In the genomic region with DNA sequence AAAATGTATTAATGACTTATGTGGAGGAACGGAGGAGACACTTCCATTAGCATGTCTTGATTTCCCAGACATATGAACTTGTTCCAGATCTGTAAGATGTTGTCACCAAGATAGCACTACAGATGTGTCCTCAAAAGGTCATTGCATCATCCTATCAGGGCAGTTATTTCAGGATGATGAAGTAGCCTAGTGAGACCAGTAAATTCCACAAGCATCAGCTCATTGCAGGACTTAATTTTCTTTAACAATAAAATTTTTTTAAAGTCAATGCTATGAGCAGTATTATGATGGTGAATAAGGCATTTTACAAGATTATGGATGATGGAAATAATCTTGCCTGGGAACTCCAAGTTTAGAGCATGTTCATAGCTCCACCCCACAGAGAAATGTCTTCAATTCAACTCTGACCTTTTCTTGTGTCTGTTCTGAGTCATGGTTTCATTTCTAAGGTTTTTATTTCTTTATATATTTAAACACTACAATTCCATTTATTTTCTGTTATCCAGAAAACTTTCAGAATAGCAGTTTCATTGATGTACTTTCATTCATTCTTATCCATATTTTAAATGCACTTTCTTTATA, we compare ENCODE assay signal across 23 cellular contexts.
DNase-seq lines count a peak whose midpoint lies in the region; ATAC-seq and TF ChIP-seq lines count a peak whose summit lies in the region.
"Had no signal": no experiment of that assay in that cellular context is flagged by ENCODE, and none has a peak within 500 bp of the region (broad histone marks: within the 10 kb centered on the region; RNA-seq: fewer than 3 reads in every experiment).

No MANE protein-coding gene starts in this region.

- H3K4me2 ChIP-seq in osteoblast (ENCODE audit: insufficient read depth, low read length), result no peak overlapping the region

- no peaks in the 10 kb centered on the region for H3K79me2 ChIP-seq in osteoblast (ENCODE audit: insufficient read depth, low read length)

- H3K4me1 ChIP-seq in osteoblast (ENCODE audit: insufficient read depth, low read length), result peaks cover 4% of the 10 kb centered on the region
- H3K4me1 ChIP-seq: heart left ventricle, thyroid gland had no signal

- DNase-seq in BJ (ENCODE audit: low read depth), result peak; percentile 54
- DNase-seq in T1000 (lab: John Stamatoyannopoulos, UW), result peak; percentile 3
- peak; percentile 3 for DNase-seq in fibroblast of gingiva (ENCODE audit: low read depth)
- DNase-seq in osteoblast (ENCODE audit: insufficient read length, low spot score, missing footprints), result peak; percentile 50
- no peak for DNase-seq in midbrain (lab: John Stamatoyannopoulos, UW)
- DNase-seq in Calu3, result no peak
- DNase-seq in stimulated activated CD4-positive, alpha-beta T cell treated with anti-CD3 and anti-CD28 coated beads, Interleukin-4, amount 100 ng/mL, for 4 hours, result no peak
- DNase-seq: ACHN; activated CD4-positive, alpha-beta T cell treated with anti-CD3 and anti-CD28 coated beads for 36 hours; activated gamma-delta T cell; endodermal cell; heart left ventricle; Kasumi-1; naive thymus-derived CD8-positive, alpha-beta T cell; NCI-H187 treated with DMSO at 0.1 percent for 48 hours; NCI-H526; occipital lobe; retina; stimulated activated naive CD8-positive, alpha-beta T cell treated with anti-CD3 and anti-CD28 coated beads, Interleukin-15, Interleukin-2, amounts not matched to agents 100 U/mL and 50 U/mL, for 24 hours; T-helper 17 cell; thyroid gland had no signal

- H3K4me1 Mint-ChIP-seq in Calu3 (ENCODE audit: low read depth, unreplicated experiment), result no peaks in the 10 kb centered on the region
- H3K4me1 Mint-ChIP-seq: activated CD4-positive, alpha-beta T cell treated with anti-CD3 and anti-CD28 coated beads for 36 hours; CD14-positive monocyte; endodermal cell; naive thymus-derived CD8-positive, alpha-beta T cell; T-helper 17 cell had no signal

- no peaks in the 10 kb centered on the region for H3K9me3 ChIP-seq in osteoblast (ENCODE audit: low read depth, low read length)
- H3K9me3 ChIP-seq: thyroid gland had no signal

- TF ChIP-seq CTCF in BJ (IDR thresholded peaks at IDR 0.05; ENCODE audit: insufficient read depth, low read depth, low read length), result no peak
- TF ChIP-seq CTCF in osteoblast (IDR thresholded peaks at IDR 0.05; ENCODE audit: extremely low read depth, low read depth, low read length), result no peak
- no peak for TF ChIP-seq CTCF in Calu3 (IDR thresholded peaks at IDR 0.05; ENCODE audit: unreplicated experiment)

- H3K27me3 ChIP-seq in BJ (ENCODE audit: control insufficient read depth, insufficient read depth, low read length) (no peaks in the 10 kb centered on the region), osteoblast (ENCODE audit: insufficient read depth, low read length) (no peaks in the 10 kb centered on the region)
- H3K27me3 ChIP-seq: heart left ventricle, thyroid gland had no signal

- H3K27ac ChIP-seq in osteoblast (ENCODE audit: low read depth, low read length), result peak overlapping the region; percentile 21
- H3K27ac ChIP-seq: heart left ventricle, thyroid gland had no signal

- no peak overlapping the region for H3K27ac Mint-ChIP-seq in Calu3 (ENCODE audit: unreplicated experiment)
- H3K27ac Mint-ChIP-seq: activated CD4-positive, alpha-beta T cell treated with anti-CD3 and anti-CD28 coated beads for 36 hours; CD14-positive monocyte; endodermal cell; naive thymus-derived CD8-positive, alpha-beta T cell; T-helper 17 cell had no signal

- intact Hi-C loops in Calu3 (cut with micrococcal nuclease; ENCODE audit: unreplicated experiment), result no loop called here

- no peaks in the 10 kb centered on the region for H3K36me3 Mint-ChIP-seq in Calu3 (ENCODE audit: insufficient read depth, unreplicated experiment)
- H3K36me3 Mint-ChIP-seq: CD14-positive monocyte had no signal

- no peaks in the 10 kb centered on the region for H4K20me1 ChIP-seq in osteoblast (ENCODE audit: insufficient read depth, low read length)

- CTCF ChIA-PET in BJ (lab: Yijun Ruan, JAX), result interaction anchor here (1.2 kb wide), 1 partner anchor 862 kb away, joined by 3 read pairs; no protein-coding TSS in a partner anchor
- CTCF ChIA-PET in Calu3 (lab: Charles Lee), result no interaction called here

- no peak overlapping the region for H2AFZ ChIP-seq in osteoblast (ENCODE audit: low read length)

- peaks cover 6% of the 10 kb centered on the region for H3K9me3 Mint-ChIP-seq in Calu3 (ENCODE audit: low read depth, unreplicated experiment)

- no peak overlapping the region for H3K4me3 ChIP-seq in BJ (ENCODE audit: low read depth, low read length)
- H3K4me3 ChIP-seq in osteoblast (ENCODE audit: insufficient read depth, low read length), result no peak overlapping the region
- H3K4me3 ChIP-seq: heart left ventricle, thyroid gland had no signal

- no peak for ATAC-seq in GM21529 (IDR thresholded peaks at IDR 0.05; ENCODE audit: unreplicated experiment)
- ATAC-seq: activated CD4-positive, alpha-beta T cell treated with anti-CD3 and anti-CD28 coated beads for 36 hours; naive thymus-derived CD8-positive, alpha-beta T cell; stimulated activated naive CD8-positive, alpha-beta T cell treated with anti-CD3 and anti-CD28 coated beads, Interleukin-15, Interleukin-2, amounts not matched to agents 100 U/mL and 50 U/mL, for 24 hours; T-helper 17 cell had no signal

- H3K4me3 Mint-ChIP-seq in Calu3 (ENCODE audit: low read depth, unreplicated experiment), result no peak overlapping the region
- H3K4me3 Mint-ChIP-seq: activated CD4-positive, alpha-beta T cell treated with anti-CD3 and anti-CD28 coated beads for 36 hours; CD14-positive monocyte; endodermal cell; naive thymus-derived CD8-positive, alpha-beta T cell; T-helper 17 cell had no signal

- no peaks in the 10 kb centered on the region for H3K27me3 Mint-ChIP-seq in Calu3 (ENCODE audit: unreplicated experiment)
- H3K27me3 Mint-ChIP-seq: T-helper 17 cell had no signal

- H3K36me3 ChIP-seq in BJ (ENCODE audit: control insufficient read depth, insufficient read depth, low read length) (no peaks in the 10 kb centered on the region), osteoblast (ENCODE audit: insufficient read depth, low read length) (no peaks in the 10 kb centered on the region)
- H3K36me3 ChIP-seq: heart left ventricle, thyroid gland had no signal

- POLR2A ChIA-PET in BJ (lab: Charles Lee), result no interaction called here

- BruUV-seq in Calu3 (replicated peaks; lab: Mats Ljungman, UMichigan), result no TSS peak

Comparison
In these comparisons a context has a peak if more than half of its experiments do, and no peak if none do; other contexts are left out.
1. DNase-seq: peak in BJ (single experiment), T1000 (single experiment), fibroblast of gingiva (single experiment) and osteoblast (single experiment); none in midbrain (single experiment), Calu3 (single experiment) and stimulated activated CD4-positive, alpha-beta T cell treated with anti-CD3 and anti-CD28 coated beads, Interleukin-4, amount 100 ng/mL, for 4 hours (0 of 2).